Comparison of ENCODE assay signal across 14 cellular contexts in the genomic region with DNA sequence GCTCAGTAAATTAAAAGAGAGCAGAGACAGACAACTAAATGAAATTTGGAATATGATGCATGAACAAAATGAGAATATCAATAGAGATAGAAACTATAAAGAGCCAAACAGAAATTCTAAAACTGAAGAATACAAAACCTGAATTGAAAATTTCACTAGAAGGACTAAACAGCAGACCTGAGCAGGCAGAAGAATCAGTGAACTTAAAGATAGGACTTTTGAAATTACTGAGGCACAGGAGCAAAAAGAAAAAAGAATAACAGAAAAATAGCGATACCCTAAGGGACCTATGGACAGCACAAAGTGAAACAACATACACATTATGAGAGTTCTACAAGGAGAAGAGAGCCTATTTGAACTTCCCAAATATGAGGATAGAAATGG. TPM values are rescaled to one million over a fixed set of nuclear protein-coding genes. Genes with fewer than 3 reads are reported as not detected.
DNase-seq lines count a peak whose midpoint lies in the region; ATAC-seq, FAIRE-seq and TF ChIP-seq lines count a peak whose summit lies in the region.
"Had no signal": no experiment of that assay in that cellular context is flagged by ENCODE, and none has a peak within 500 bp of the region (broad histone marks: within the 10 kb centered on the region; RNA-seq: fewer than 3 reads in every experiment).

No MANE protein-coding gene starts in this region.

- H3K27ac Mint-ChIP-seq in stimulated activated naive CD8-positive, alpha-beta T cell treated with anti-CD3 and anti-CD28 coated beads, Interleukin-15, Interleukin-2, amounts not matched to agents 100 ng/mL and 50 ng/mL, for 24 hours = peak overlapping the region; percentile 66
- peak overlapping the region; percentile 16 for H3K27ac Mint-ChIP-seq in activated B cell treated with CpG ODN at 0.5 μM for 24 hours
- H3K27ac Mint-ChIP-seq: WTC11 had no signal

- H3K4me3 ChIP-seq in transverse colon = no peak overlapping the region
- H3K4me3 ChIP-seq: heart left ventricle, upper lobe of right lung had no signal

- H3K36me3 Mint-ChIP-seq in stimulated activated naive CD8-positive, alpha-beta T cell treated with anti-CD3 and anti-CD28 coated beads, Interleukin-15, Interleukin-2, amounts not matched to agents 100 ng/mL and 50 ng/mL, for 24 hours (ENCODE audit: low read depth) = peaks cover 29% of the 10 kb centered on the region
- H3K36me3 Mint-ChIP-seq in activated B cell treated with CpG ODN at 0.5 μM for 24 hours (ENCODE audit: low read depth) = peaks cover 9% of the 10 kb centered on the region
- H3K36me3 Mint-ChIP-seq: WTC11 had no signal

- POLR2A ChIA-PET in activated B cell treated with CpG ODN at 0.5 μM for 24 hours (lab: Charles Lee) = interaction anchor here (0.8 to 1.1 kb wide), 4 partner anchors 186 to 527 kb away, joined by 3 to 5 read pairs (median 3); no protein-coding TSS in a partner anchor

- peaks cover 0 to 15% (median 7%) of the 10 kb centered on the region in 4 donors for H3K36me3 ChIP-seq in transverse colon

- no peak for TF ChIP-seq POLR2A in transverse colon (IDR thresholded peaks at IDR 0.05)

- CTCF ChIA-PET in activated B cell treated with CpG ODN at 0.5 μM for 24 hours (lab: Charles Lee) = interaction anchor here (0.6 to 2.2 kb wide), 29 partner anchors 8 to 840 kb away, joined by 3 to 64 read pairs (median 3); partner anchors contain the start of genes MGAT4A, MITD1, MRPL30 and REV1

- in situ Hi-C loops in transverse colon (cut with MboI; ENCODE audit: low pct_ligation_motif_present in 1 of 4, low pct_unique_long_range_greater_than_20kb in 1 of 4, low sequenced_read_pairs in 3 of 4) = loop anchor here (5.0 to 25.0 kb wide), 4 partner anchors 185 to 415 kb away; no protein-coding TSS in a partner anchor

- H3K4me1 ChIP-seq in transverse colon = peaks cover 0 to 40% (median 15%) of the 10 kb centered on the region in 4 donors
- H3K4me1 ChIP-seq: upper lobe of right lung had no signal

- peaks cover 71% of the 10 kb centered on the region for H3K4me1 Mint-ChIP-seq in stimulated activated naive CD8-positive, alpha-beta T cell treated with anti-CD3 and anti-CD28 coated beads, Interleukin-15, Interleukin-2, amounts not matched to agents 100 ng/mL and 50 ng/mL, for 24 hours (ENCODE audit: low read depth)
- peaks cover 25% of the 10 kb centered on the region for H3K4me1 Mint-ChIP-seq in activated B cell treated with CpG ODN at 0.5 μM for 24 hours

- no peaks in the 10 kb centered on the region for H3K27me3 Mint-ChIP-seq in stimulated activated naive CD8-positive, alpha-beta T cell treated with anti-CD3 and anti-CD28 coated beads, Interleukin-15, Interleukin-2, amounts not matched to agents 100 ng/mL and 50 ng/mL, for 24 hours
- no peaks in the 10 kb centered on the region for H3K27me3 Mint-ChIP-seq in activated B cell treated with CpG ODN at 0.5 μM for 24 hours

- FAIRE-seq in colon (lab: Jason Lieb, UNC) = peak; percentile 57

- TF ChIP-seq CTCF in activated B cell treated with CpG ODN at 0.5 μM for 24 hours (IDR thresholded peaks at IDR 0.05) = no peak
- no peak for TF ChIP-seq CTCF in transverse colon (IDR thresholded peaks at IDR 0.05)

- H3K27me3 ChIP-seq in transverse colon = no peaks in the 10 kb centered on the region
- H3K27me3 ChIP-seq: heart left ventricle, upper lobe of right lung had no signal

- TF ChIP-seq EP300 in transverse colon (IDR thresholded peaks at IDR 0.05; ENCODE audit: low read depth) = no peak

- intact Hi-C loops in activated B cell treated with CpG ODN at 0.5 μM for 24 hours (cut with micrococcal nuclease) = loop anchor here (1.0 to 2.0 kb wide), 7 partner anchors 80 to 840 kb away; partner anchors contain the start of gene REV1
- intact Hi-C loops in transverse colon (cut with DNase I; ENCODE audit: low total_unique reads) = loop anchor here (5.0 kb wide), 1 partner anchor 187 kb away; no protein-coding TSS in a partner anchor

- H3K9me3 ChIP-seq in transverse colon = no peaks in the 10 kb centered on the region
- H3K9me3 ChIP-seq: heart left ventricle, upper lobe of right lung had no signal

- peak overlapping the region; percentile 2 for H3K4me3 Mint-ChIP-seq in stimulated activated naive CD8-positive, alpha-beta T cell treated with anti-CD3 and anti-CD28 coated beads, Interleukin-15, Interleukin-2, amounts not matched to agents 100 ng/mL and 50 ng/mL, for 24 hours
- H3K4me3 Mint-ChIP-seq in activated B cell treated with CpG ODN at 0.5 μM for 24 hours = no peak overlapping the region
- H3K4me3 Mint-ChIP-seq: CD14-positive monocyte, WTC11 had no signal

- WGBS in transverse colon (ENCODE audit: low coverage in 1 of 2), 2 donors = 80 to 93% methylated on average over 1 of the region's 1 CpG

- no peaks in the 10 kb centered on the region for H3K9me3 Mint-ChIP-seq in stimulated activated naive CD8-positive, alpha-beta T cell treated with anti-CD3 and anti-CD28 coated beads, Interleukin-15, Interleukin-2, amounts not matched to agents 100 ng/mL and 50 ng/mL, for 24 hours
- H3K9me3 Mint-ChIP-seq in activated B cell treated with CpG ODN at 0.5 μM for 24 hours = no peaks in the 10 kb centered on the region
- H3K9me3 Mint-ChIP-seq: WTC11 had no signal

- no peak for DNase-seq in stimulated activated naive CD8-positive, alpha-beta T cell treated with anti-CD3 and anti-CD28 coated beads, Interleukin-15, Interleukin-2, amounts not matched to agents 100 U/mL and 50 U/mL, for 24 hours
- DNase-seq in activated B cell treated with CpG ODN at 0.5 μM for 24 hours (no peak), transverse colon (no peak), H4 (ENCODE audit: low spot score) (no peak), NCI-H774 (lab: John Stamatoyannopoulos, UW) (no peak)
- DNase-seq: upper lobe of right lung had no signal

- no peak for ATAC-seq in stimulated activated naive CD8-positive, alpha-beta T cell treated with anti-CD3 and anti-CD28 coated beads, Interleukin-15, Interleukin-2, amounts not matched to agents 100 U/mL and 50 U/mL, for 24 hours
- ATAC-seq in activated B cell treated with CpG ODN at 0.5 μM for 24 hours (ENCODE audit: low read depth) (no peak), GM19324 (IDR thresholded peaks at IDR 0.05; ENCODE audit: low FRiP score, unreplicated experiment) (no peak)

- H3K27ac ChIP-seq in transverse colon = peak overlapping the region in 3 of 4 donors; percentile 52 to 75 (median 72)
- H3K27ac ChIP-seq: HL-60, RWPE1, upper lobe of right lung had no signal

RNA-seq across cellular contexts. Expression of gene UNC50, which starts 41.6 kb away (rescaled TPM):
- total RNA-seq in activated B cell treated with CpG ODN at 0.5 μM for 24 hours = 35.3 and 36.3 TPM in 2 replicates
- 10 to 100 TPM; 23.9 to 46.8 (median 36.3) TPM for total RNA-seq in transverse colon
- 68.5 and 78.7 TPM in 2 replicates for total RNA-seq in H4 (2014; rRNA removed; shearing (Covaris generic))

RNA-seq across cellular contexts. Expression of gene COA5, which starts 41.7 kb away (rescaled TPM):
- total RNA-seq in activated B cell treated with CpG ODN at 0.5 μM for 24 hours = 31.5 and 37.6 TPM in 2 replicates
- total RNA-seq in transverse colon = 10 to 100 TPM in 3 of 4 donors, 1 to 10 TPM in 1; 4.5 to 36.2 (median 23.2) TPM
- 28.0 and 29.8 TPM in 2 replicates for total RNA-seq in H4 (2014; rRNA removed; shearing (Covaris generic))
